9 cellular contexts compared by ENCODE assay signal in genomic region chr7:43112941-43113621, GRCh38. TPM values are rescaled to one million over a fixed set of nuclear protein-coding genes. Genes with fewer than 3 reads are reported as not detected.
DNase-seq lines count a peak whose midpoint lies in the region; ATAC-seq and TF ChIP-seq lines count a peak whose summit lies in the region.
"Had no signal": no experiment of that assay in that cellular context is flagged by ENCODE, and none has a peak within 500 bp of the region (broad histone marks: within the 10 kb centered on the region; RNA-seq: fewer than 3 reads in every experiment).

No MANE protein-coding gene starts in this region.

- no peaks in the 10 kb centered on the region for H3K27me3 ChIP-seq in prostate gland (replicated peaks; ENCODE audit: insufficient read depth)

- peak overlapping the region; percentile 82 for H3K9ac ChIP-seq in ES-I3 (ENCODE audit: low read depth, low read length)

- intact Hi-C loops in prostate gland (cut with DNase I) = no loop called here

- TF ChIP-seq CTCF in RWPE1 (conservative IDR thresholded peaks at IDR 0.05; ENCODE audit: low read depth) (no peak), fibroblast of the aortic adventitia (IDR thresholded peaks at IDR 0.05; ENCODE audit: insufficient read depth, low read length) (no peak), prostate gland (IDR thresholded peaks at IDR 0.05) (no peak)

- H3K27me3 Mint-ChIP-seq in immature natural killer cell (ENCODE audit: low read depth in 3 of 3) = peaks cover 3 to 41% (median 13%) of the 10 kb centered on the region in 3 donors

- DNase-seq in RWPE1 (ENCODE audit: low spot score) (peak; percentile 46), fibroblast of the aortic adventitia (ENCODE audit: low read depth) (peak; percentile 34), prostate gland (ENCODE audit: low spot score) (peak; percentile 28), immature natural killer cell (no peak)
- no peak for DNase-seq in activated CD4-positive, CD25-positive, alpha-beta regulatory T cell treated with anti-CD3 and anti-CD28 coated beads, Interleukin-2, amount 50 U/mL, for 72 hours

- H3K36me3 Mint-ChIP-seq in immature natural killer cell = no peaks in the 10 kb centered on the region

- peaks cover 36% of the 10 kb centered on the region for H3K4me1 ChIP-seq in ES-I3 (ENCODE audit: insufficient read depth, low read length)
- no peaks in the 10 kb centered on the region for H3K4me1 ChIP-seq in prostate gland (replicated peaks)

- no peak overlapping the region for H3K27ac Mint-ChIP-seq in immature natural killer cell

- no peak for ATAC-seq in GM21529 (IDR thresholded peaks at IDR 0.05; ENCODE audit: unreplicated experiment)
- ATAC-seq in GM21825 (IDR thresholded peaks at IDR 0.05; ENCODE audit: unreplicated experiment) = no peak

- H3K4me3 ChIP-seq in fibroblast of the aortic adventitia (ENCODE audit: low read depth, low read length) = peak overlapping the region; percentile 28
- H3K4me3 ChIP-seq in prostate gland = peak overlapping the region; percentile 32 to 42

- H3K36me3 ChIP-seq in ES-I3 (ENCODE audit: insufficient read depth, low read length) (no peaks in the 10 kb centered on the region), prostate gland (no peaks in the 10 kb centered on the region)

- no peak for TF ChIP-seq POLR2A in prostate gland (IDR thresholded peaks at IDR 0.05)

- H3K4me3 Mint-ChIP-seq in immature natural killer cell = no peak overlapping the region

- CTCF ChIA-PET in RWPE1 (lab: Yijun Ruan, JAX) = interaction anchor here (0.6 kb wide), 1 partner anchor 21 kb away, joined by 3 read pairs; no protein-coding TSS in a partner anchor

- H3K27ac ChIP-seq in RWPE1 (no peak overlapping the region), prostate gland (peak overlapping the region in 1 of 2 donors; percentile 20)

- POLR2A ChIA-PET in RWPE1 (lab: Yijun Ruan, JAX; ENCODE audit: low non-redundant PET) = no interaction called here

- 1% methylated on average over 51 of the region's 64 CpGs for WGBS in prostate gland

- H3K9me3 ChIP-seq in ES-I3 (ENCODE audit: control insufficient read depth, insufficient read depth, low read length) = no peaks in the 10 kb centered on the region
- no peaks in the 10 kb centered on the region for H3K9me3 ChIP-seq in prostate gland

- H3K9me3 Mint-ChIP-seq in immature natural killer cell = no peaks in the 10 kb centered on the region

- H3K4me1 Mint-ChIP-seq in immature natural killer cell = peaks cover 0 to 1% of the 10 kb centered on the region in 2 donors

RNA-seq across cellular contexts. Expression of gene HECW1, which starts 0.6 kb away (rescaled TPM):
- total RNA-seq in fibroblast of the aortic adventitia (ENCODE audit: low replicate concordance) (0.82 and 3.6 TPM in 2 replicates), prostate gland (10 to 100 TPM in 1 of 2 donors, 1 to 10 TPM in 1; 1.4 to 10.3 TPM)
- not detected for polyA plus RNA-seq in immature natural killer cell
- total RNA-seq: glomerular endothelial cell had no signal

Comparison
In these comparisons a context has a peak if more than half of its experiments do, and no peak if none do; other contexts are left out.
1. DNase-seq: peak in RWPE1 (single experiment), fibroblast of the aortic adventitia (single experiment) and prostate gland (single experiment); none in immature natural killer cell (0 of 3) and activated CD4-positive, CD25-positive, alpha-beta regulatory T cell treated with anti-CD3 and anti-CD28 coated beads, Interleukin-2, amount 50 U/mL, for 72 hours (single experiment).